Comparison of ENCODE assay signal across 8 cellular contexts in genomic region chr19:8512991-8513686, GRCh38. TPM values are rescaled to one million over a fixed set of nuclear protein-coding genes. Genes with fewer than 3 reads are reported as not detected.
A peak's percentile ranks its signal among the peaks of the same experiment; 100 is the strongest.
DNase-seq lines count a peak whose midpoint lies in the region; ATAC-seq and TF ChIP-seq lines count a peak whose summit lies in the region.

No MANE protein-coding gene starts in this region.

- H3K4me1 Mint-ChIP-seq in naive B cell: peaks cover 17 to 36% (median 30%) of the 10 kb centered on the region in 3 donors

- H3K4me3 ChIP-seq in AG09309 (ENCODE audit: control insufficient read depth, low read depth, low read length) (peak overlapping the region; percentile 52), colonic mucosa (peak overlapping the region; percentile 54)

- H3K9me3 ChIP-seq in KOPT-K1 (ENCODE audit: insufficient read depth, low read length, poor library complexity, severe bottlenecking): no peaks in the 10 kb centered on the region
- H3K9me3 ChIP-seq in colonic mucosa: no peaks in the 10 kb centered on the region

- ATAC-seq in naive B cell (ENCODE audit: low read depth in 2 of 2) (no peak), HG03439 (IDR thresholded peaks at IDR 0.05; ENCODE audit: unreplicated experiment) (no peak)

- H3K4me3 Mint-ChIP-seq in naive B cell: peak overlapping the region; percentile 88 to 98 (median 96)

- peak overlapping the region; percentile 97 for H3K27ac ChIP-seq in KOPT-K1 (ENCODE audit: low read depth, low read length, poor library complexity, severe bottlenecking)
- H3K27ac ChIP-seq in colonic mucosa: peak overlapping the region; percentile 90

- H3K36me3 Mint-ChIP-seq in naive B cell: no peaks in the 10 kb centered on the region

- peaks cover 15% of the 10 kb centered on the region for H3K36me3 ChIP-seq in KOPT-K1 (ENCODE audit: insufficient read depth, low read length)
- no peaks in the 10 kb centered on the region for H3K36me3 ChIP-seq in colonic mucosa

- H3K27ac Mint-ChIP-seq in naive B cell: peak overlapping the region; percentile 96 to 100 (median 98)

- H3K27me3 Mint-ChIP-seq in naive B cell: no peaks in the 10 kb centered on the region

- intact Hi-C loops in colonic mucosa (cut with DNase I): no loop called here

- no peaks in the 10 kb centered on the region for H3K9me3 Mint-ChIP-seq in naive B cell

- peaks cover 6% of the 10 kb centered on the region for H3K4me1 ChIP-seq in colonic mucosa

- no peak for TF ChIP-seq CTCF in AG09309 (IDR thresholded peaks at IDR 0.05; ENCODE audit: control insufficient read depth, insufficient read depth, low read depth, low read length, missing control alignments)
- no peak for TF ChIP-seq CTCF in colonic mucosa (IDR thresholded peaks at IDR 0.05)

- DNase-seq in AG09309 (ENCODE audit: low read depth) (no peak), colonic mucosa (no peak), naive B cell (no peak), NCI-H446 (lab: John Stamatoyannopoulos, UW) (no peak), OCI-M1 (lab: John Stamatoyannopoulos, UW) (no peak), cortex of kidney (lab: John Stamatoyannopoulos, UW) (no peak)

- no peaks in the 10 kb centered on the region for H3K27me3 ChIP-seq in colonic mucosa

- H3K9ac ChIP-seq in colonic mucosa (ENCODE audit: low read depth in 2 of 2, low read length in 2 of 2): peak overlapping the region; percentile 59 to 70

RNA-seq across cellular contexts. Expression of gene ZNF414, which starts 0.8 kb away (rescaled TPM):
- total RNA-seq in colonic mucosa: 10 to 100 TPM; 19.5 to 31.9 TPM
- polyA plus RNA-seq in naive B cell (ENCODE audit: low read depth in 6 of 6): 10 to 100 TPM in 4 of 6 donors, 1 to 10 TPM in 2; 7.4 to 25.5 (median 11.7) TPM

RNA-seq across cellular contexts. Expression of gene PRAM1, which starts 10.7 kb away (rescaled TPM):
- under 1 TPM; 0.49 to 0.96 TPM for total RNA-seq in colonic mucosa
- polyA plus RNA-seq in naive B cell (ENCODE audit: low read depth in 6 of 6): under 1 TPM in 2 of 6 donors, not detected in 4; 0.26 to 0.27 TPM
